In genomic region chr2:219171231-219171651, GRCh38 we compare ENCODE assay signal across 8 cellular contexts. TPM values are rescaled to one million over a fixed set of nuclear protein-coding genes. Genes with fewer than 3 reads are reported as not detected.
DNase-seq lines count a peak whose midpoint lies in the region; ATAC-seq and TF ChIP-seq lines count a peak whose summit lies in the region.

No MANE protein-coding gene starts in this region.

- H3K4me2 ChIP-seq in HCT116 (ENCODE audit: low read length) = no peak overlapping the region

- no peaks in the 10 kb centered on the region for H3K9me2 ChIP-seq in HCT116 (ENCODE audit: insufficient read depth)

- no peak for TF ChIP-seq POLR2A in HCT116 (IDR thresholded peaks at IDR 0.05; ENCODE audit: borderline replicate concordance, extremely low read depth, insufficient read depth, insufficient read length)

- H3K9ac ChIP-seq in HCT116 (ENCODE audit: low read length) = no peak overlapping the region

- POLR2A ChIA-PET in HCT116 (lab: Charles Lee) = no interaction called here

- no peaks in the 10 kb centered on the region for H4K20me1 ChIP-seq in HCT116 (ENCODE audit: insufficient read depth)

- H3K9me3 ChIP-seq in HCT116 (ENCODE audit: control insufficient read depth in 1 of 2, insufficient read depth in 1 of 2, low read depth in 1 of 2, low read length in 2 of 2) = no peaks in the 10 kb centered on the region

- H3K79me2 ChIP-seq in HCT116 (ENCODE audit: insufficient read depth, low read length) = peaks cover 7% of the 10 kb centered on the region; the same call in 1 of the 2 replicates

- peaks cover 41% of the 10 kb centered on the region for H3K36me3 Mint-ChIP-seq in stimulated activated memory B cell treated with anti-CD40 and anti-IgM and Interleukin-4, amounts not matched to agents 10 μg/mL and 1 μg/mL and 100 μg/mL, for 72 hours

- CTCF ChIA-PET in HCT116 (lab: Charles Lee) = interaction anchor here (0.8 to 1.7 kb wide), 7 partner anchors 40 to 180 kb away, joined by 3 to 10 read pairs (median 4); partner anchors contain the start of gene ABCB6

- H3K4me1 ChIP-seq in HCT116 (ENCODE audit: control insufficient read depth in 1 of 2, insufficient read depth in 2 of 2, low read length in 2 of 2) = peaks cover 5 to 8% of the 10 kb centered on the region in 2 experiments

- no TSS peak for BruUV-seq in HCT116 (replicated peaks; lab: Mats Ljungman, UMichigan)

- ATAC-seq in HCT116 (peak; percentile 81), GM18502 (IDR thresholded peaks at IDR 0.05; ENCODE audit: poor library complexity, unreplicated experiment) (no peak), GM21360 (IDR thresholded peaks at IDR 0.05; ENCODE audit: unreplicated experiment) (no peak)
- no peak for ATAC-seq in stimulated activated memory B cell treated with anti-CD40 and anti-IgM and Interleukin-4, amounts not matched to agents 10 μg/mL and 1 μg/mL and 100 μg/mL, for 72 hours

- intact Hi-C loops in HCT116 (cut with micrococcal nuclease) = loop anchor here (2.0 to 10.0 kb wide), 3 partner anchors 40 to 364 kb away; no protein-coding TSS in a partner anchor

- H3K9me3 Mint-ChIP-seq in stimulated activated memory B cell treated with anti-CD40 and anti-IgM and Interleukin-4, amounts not matched to agents 10 μg/mL and 1 μg/mL and 100 μg/mL, for 72 hours = no peaks in the 10 kb centered on the region

- H3K27me3 ChIP-seq in HCT116 (ENCODE audit: insufficient read depth, low read length) = no peaks in the 10 kb centered on the region

- peak overlapping the region; percentile 59 for H3K27ac Mint-ChIP-seq in stimulated activated memory B cell treated with anti-CD40 and anti-IgM and Interleukin-4, amounts not matched to agents 10 μg/mL and 1 μg/mL and 100 μg/mL, for 72 hours

- no peak for TF ChIP-seq RAD21 in HCT116 (IDR thresholded peaks at IDR 0.05; ENCODE audit: low read depth)

- peak; percentile 62 for DNase-seq in D341Med (ENCODE audit: low spot score)
- peak; percentile 18 for DNase-seq in HCT116 (ENCODE audit: low read depth, low spot score)
- peak; percentile 43 for DNase-seq in RPMI8226
- DNase-seq in cardiac fibroblast (ENCODE audit: low read depth in 2 of 2) = peak; percentile 85 to 93
- peak; percentile 42 for DNase-seq in kidney glomerular epithelial cell (lab: John Stamatoyannopoulos, UW)

- H3K4me1 Mint-ChIP-seq in stimulated activated memory B cell treated with anti-CD40 and anti-IgM and Interleukin-4, amounts not matched to agents 10 μg/mL and 1 μg/mL and 100 μg/mL, for 72 hours = peaks cover 57% of the 10 kb centered on the region

- RAD21 ChIA-PET in HCT116 (lab: Charles Lee; ENCODE audit: low non-redundant PET in 1 of 2, low total read pairs in 2 of 2, uncharacterized antibody in 2 of 2, unreplicated experiment in 2 of 2) = no interaction called here

- TF ChIP-seq CTCF in HCT116 (IDR thresholded peaks at IDR 0.05 in 2 of 3, conservative IDR thresholded peaks at IDR 0.05 in 1 of 3; ENCODE audit: borderline replicate concordance in 1 of 3, insufficient read depth in 1 of 3, low read depth in 2 of 3, low read length in 2 of 3) (peak in 2 of 3 experiments; percentile 73 to 80; a peak in 4 of 6 replicates), cardiac fibroblast (IDR thresholded peaks at IDR 0.05; ENCODE audit: low read depth, low read length) (peak; percentile 72)

- no peak overlapping the region for H2AFZ ChIP-seq in HCT116 (ENCODE audit: low read depth, low read length, poor library complexity, severe bottlenecking)

- H3K27me3 Mint-ChIP-seq in stimulated activated memory B cell treated with anti-CD40 and anti-IgM and Interleukin-4, amounts not matched to agents 10 μg/mL and 1 μg/mL and 100 μg/mL, for 72 hours = no peaks in the 10 kb centered on the region

- H3K4me3 Mint-ChIP-seq in stimulated activated memory B cell treated with anti-CD40 and anti-IgM and Interleukin-4, amounts not matched to agents 10 μg/mL and 1 μg/mL and 100 μg/mL, for 72 hours = no peak overlapping the region

- peaks cover 0 to 7% of the 10 kb centered on the region in 2 experiments; a peak in 2 of 4 replicates for H3K36me3 ChIP-seq in HCT116 (ENCODE audit: control insufficient read depth in 1 of 2, insufficient read depth in 2 of 2, low read length in 2 of 2)

- H3K4me3 ChIP-seq in HCT116 (replicated peaks in 1 of 2; ENCODE audit: low read depth in 1 of 2, low read length in 2 of 2) (no peak overlapping the region), cardiac fibroblast (replicated peaks in 1 of 2; ENCODE audit: low read depth in 2 of 2, low read length in 2 of 2) (no peak overlapping the region)

- H3K27ac ChIP-seq in HCT116 (ENCODE audit: low read depth, low read length) = no peak overlapping the region

TF ChIP-seq in HCT116, 20 proteins besides CTCF, POLR2A, EP300 and RAD21:
- TF ChIP-seq, protein P1, sequence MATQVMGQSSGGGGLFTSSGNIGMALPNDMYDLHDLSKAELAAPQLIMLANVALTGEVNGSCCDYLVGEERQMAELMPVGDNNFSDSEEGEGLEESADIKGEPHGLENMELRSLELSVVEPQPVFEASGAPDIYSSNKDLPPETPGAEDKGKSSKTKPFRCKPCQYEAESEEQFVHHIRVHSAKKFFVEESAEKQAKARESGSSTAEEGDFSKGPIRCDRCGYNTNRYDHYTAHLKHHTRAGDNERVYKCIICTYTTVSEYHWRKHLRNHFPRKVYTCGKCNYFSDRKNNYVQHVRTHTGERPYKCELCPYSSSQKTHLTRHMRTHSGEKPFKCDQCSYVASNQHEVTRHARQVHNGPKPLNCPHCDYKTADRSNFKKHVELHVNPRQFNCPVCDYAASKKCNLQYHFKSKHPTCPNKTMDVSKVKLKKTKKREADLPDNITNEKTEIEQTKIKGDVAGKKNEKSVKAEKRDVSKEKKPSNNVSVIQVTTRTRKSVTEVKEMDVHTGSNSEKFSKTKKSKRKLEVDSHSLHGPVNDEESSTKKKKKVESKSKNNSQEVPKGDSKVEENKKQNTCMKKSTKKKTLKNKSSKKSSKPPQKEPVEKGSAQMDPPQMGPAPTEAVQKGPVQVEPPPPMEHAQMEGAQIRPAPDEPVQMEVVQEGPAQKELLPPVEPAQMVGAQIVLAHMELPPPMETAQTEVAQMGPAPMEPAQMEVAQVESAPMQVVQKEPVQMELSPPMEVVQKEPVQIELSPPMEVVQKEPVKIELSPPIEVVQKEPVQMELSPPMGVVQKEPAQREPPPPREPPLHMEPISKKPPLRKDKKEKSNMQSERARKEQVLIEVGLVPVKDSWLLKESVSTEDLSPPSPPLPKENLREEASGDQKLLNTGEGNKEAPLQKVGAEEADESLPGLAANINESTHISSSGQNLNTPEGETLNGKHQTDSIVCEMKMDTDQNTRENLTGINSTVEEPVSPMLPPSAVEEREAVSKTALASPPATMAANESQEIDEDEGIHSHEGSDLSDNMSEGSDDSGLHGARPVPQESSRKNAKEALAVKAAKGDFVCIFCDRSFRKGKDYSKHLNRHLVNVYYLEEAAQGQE (IDR thresholded peaks at IDR 0.05; ENCODE audit: low read depth) = no peak
- TF ChIP-seq EZH2 (IDR thresholded peaks at IDR 0.05) = no peak
- no peak for TF ChIP-seq ZFX (IDR thresholded peaks at IDR 0.05)
- TF ChIP-seq EZH2phosphoT487 (IDR thresholded peaks at IDR 0.05; ENCODE audit: borderline replicate concordance) = no peak
- no peak for TF ChIP-seq EGR1 (IDR thresholded peaks at IDR 0.05; ENCODE audit: low read depth)
- TF ChIP-seq ZBTB33 (IDR thresholded peaks at IDR 0.05; ENCODE audit: extremely low read depth, insufficient replicate concordance, low read length) = no peak
- no peak for TF ChIP-seq ZNF274 (IDR thresholded peaks at IDR 0.05; ENCODE audit: low read depth, low read length)
- TF ChIP-seq FOSL1 (IDR thresholded peaks at IDR 0.05; ENCODE audit: low read depth) = no peak
- no peak for TF ChIP-seq TCF7L2 (IDR thresholded peaks at IDR 0.05; ENCODE audit: borderline replicate concordance, extremely low read depth, insufficient read depth, insufficient read length)
- TF ChIP-seq, protein P2, sequence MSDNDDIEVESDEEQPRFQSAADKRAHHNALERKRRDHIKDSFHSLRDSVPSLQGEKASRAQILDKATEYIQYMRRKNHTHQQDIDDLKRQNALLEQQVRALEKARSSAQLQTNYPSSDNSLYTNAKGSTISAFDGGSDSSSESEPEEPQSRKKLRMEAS (IDR thresholded peaks at IDR 0.05) = no peak
- TF ChIP-seq, protein P3, sequence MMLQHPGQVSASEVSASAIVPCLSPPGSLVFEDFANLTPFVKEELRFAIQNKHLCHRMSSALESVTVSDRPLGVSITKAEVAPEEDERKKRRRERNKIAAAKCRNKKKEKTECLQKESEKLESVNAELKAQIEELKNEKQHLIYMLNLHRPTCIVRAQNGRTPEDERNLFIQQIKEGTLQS (IDR thresholded peaks at IDR 0.05) = no peak
- TF ChIP-seq POLR2AphosphoS5 (IDR thresholded peaks at IDR 0.05; ENCODE audit: low read depth, low read length) = no peak
- TF ChIP-seq CEBPB (IDR thresholded peaks at IDR 0.05; ENCODE audit: low read depth) = no peak
- TF ChIP-seq CBX3 (IDR thresholded peaks at IDR 0.05; ENCODE audit: low read depth) = no peak

RNA-seq across cellular contexts. Expression of gene SLC23A3, which starts 1.4 kb away (rescaled TPM):
- 4.8 TPM for total RNA-seq in HCT116 (2021; ENCODE audit: unreplicated experiment)
- polyA plus RNA-seq in HCT116 (2012) = 1.7 and 2.7 TPM in 2 replicates

RNA-seq across cellular contexts. Expression of gene CNPPD1, which starts 5.5 kb away (rescaled TPM):
- 41.9 TPM for total RNA-seq in HCT116 (2021; ENCODE audit: unreplicated experiment)
- polyA plus RNA-seq in HCT116 (2012) = 40.4 and 45.0 TPM in 2 replicates

RNA-seq across cellular contexts. Expression of gene RETREG2, which starts 6.8 kb away (rescaled TPM):
- total RNA-seq in HCT116 (2021; ENCODE audit: unreplicated experiment) = 63.7 TPM
- 63.7 and 64.1 TPM in 2 replicates for polyA plus RNA-seq in HCT116 (2012)

RNA-seq across cellular contexts. Expression of gene NHEJ1, which starts 10.6 kb away (rescaled TPM):
- total RNA-seq in HCT116 (2021; ENCODE audit: unreplicated experiment) = 16.4 TPM
- 15.8 and 16.7 TPM in 2 replicates for polyA plus RNA-seq in HCT116 (2012)

RNA-seq across cellular contexts. Expression of gene ZFAND2B, which starts 35.3 kb away (rescaled TPM):
- 31.4 TPM for total RNA-seq in HCT116 (2021; ENCODE audit: unreplicated experiment)
- polyA plus RNA-seq in HCT116 (2012) = 35.6 and 40.9 TPM in 2 replicates

Comparison
In these comparisons a context has a peak if more than half of its experiments do, and no peak if none do; other contexts are left out.
1. DNase-seq: peak in every context shown above with its lines; median percentile 89 in cardiac fibroblast; 62 in D341Med; 43 in RPMI8226; 42 in kidney glomerular epithelial cell; 18 in HCT116.